Comparison of ENCODE assay signal across 9 cellular contexts in the genomic region with DNA sequence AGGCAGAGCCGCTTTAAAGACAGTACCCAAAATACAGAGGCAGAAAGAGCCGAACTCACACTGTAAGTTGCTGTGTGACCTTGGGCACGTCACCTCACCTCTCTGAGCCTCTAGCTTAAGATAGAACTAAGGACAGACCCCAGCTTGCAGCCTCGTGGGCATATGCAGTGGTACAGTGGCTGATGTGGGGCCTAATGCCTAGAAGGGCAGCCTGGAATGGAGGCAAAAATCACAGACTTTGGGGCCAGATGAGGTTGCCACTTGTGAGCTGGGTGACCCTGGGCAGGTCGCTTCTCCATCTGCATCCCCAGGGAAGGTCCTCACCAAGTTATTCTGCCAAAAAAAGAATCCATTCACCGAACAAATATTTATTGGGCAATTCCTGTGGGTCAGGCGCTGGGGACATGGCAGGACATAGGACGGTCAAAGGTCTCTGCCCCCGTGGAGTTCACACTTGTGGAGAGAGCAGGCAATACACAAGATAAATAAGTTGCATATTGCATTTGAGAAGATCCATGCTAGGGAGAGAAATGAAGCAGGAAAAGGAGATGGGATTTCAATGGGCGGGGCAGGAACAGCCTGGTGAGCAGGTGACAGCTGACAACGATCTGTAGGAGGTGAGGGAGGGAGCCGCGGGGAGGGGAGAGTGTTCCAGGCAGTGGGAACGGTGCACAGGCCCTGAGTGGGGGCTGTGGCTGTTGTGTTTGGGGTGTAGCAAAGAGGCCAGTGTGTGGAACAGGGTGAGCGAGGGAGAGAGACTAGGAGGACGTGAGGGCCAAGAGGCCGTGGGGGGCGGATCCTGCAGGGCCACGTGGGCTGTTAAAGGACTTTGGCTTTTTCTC.
DNase-seq lines count a peak whose midpoint lies in the region; ATAC-seq, FAIRE-seq and TF ChIP-seq lines count a peak whose summit lies in the region.
"Had no signal": no experiment of that assay in that cellular context is flagged by ENCODE, and none has a peak within 500 bp of the region (broad histone marks: within the 10 kb centered on the region; RNA-seq: fewer than 3 reads in every experiment).

No MANE protein-coding gene starts in this region.

- no peak overlapping the region for H3K27ac Mint-ChIP-seq in GM23338

- no peaks in the 10 kb centered on the region for H3K27me3 ChIP-seq in GM23338 (ENCODE audit: insufficient read depth)
- H3K27me3 ChIP-seq in A673 (replicated peaks; ENCODE audit: insufficient read depth, low read depth, low read length, poor library complexity): no peaks in the 10 kb centered on the region

- peaks cover 11% of the 10 kb centered on the region; the same call in 1 of the 2 replicates for H3K4me1 ChIP-seq in GM23338 (ENCODE audit: insufficient read depth)
- H3K4me1 ChIP-seq in A673 (ENCODE audit: insufficient read depth, low read length, poor library complexity, severe bottlenecking): peaks cover 16% of the 10 kb centered on the region

- peak overlapping the region; percentile 72 for H2AFZ ChIP-seq in GM23338

- no peak for TF ChIP-seq CTCF in GM23338 (conservative IDR thresholded peaks at IDR 0.05; ENCODE audit: low read depth in 2 of 2)
- TF ChIP-seq CTCF in fibroblast of villous mesenchyme (IDR thresholded peaks at IDR 0.05; ENCODE audit: insufficient read depth, low read depth, low read length): no peak
- TF ChIP-seq CTCF in A673 (conservative IDR thresholded peaks at IDR 0.05; ENCODE audit: low read depth, low read length): no peak

- BruUV-seq in A673 (replicated peaks; lab: Mats Ljungman, UMichigan): no TSS peak

- intact Hi-C loops in sciatic nerve (cut with DNase I) (loop anchor here (5.0 kb wide), 1 partner anchor 114 kb away; the partner anchor contains the start of gene CEBPB), A673 (cut with micrococcal nuclease; ENCODE audit: unreplicated experiment) (no loop called here)

- H3K9me3 ChIP-seq in A673 (ENCODE audit: low read depth, low read length, poor library complexity, severe bottlenecking): no peaks in the 10 kb centered on the region

- ATAC-seq in GM23338 (no peak), sciatic nerve (peak; percentile 5), GM19023 (IDR thresholded peaks at IDR 0.05; ENCODE audit: unreplicated experiment) (no peak)

- H3K4me3 ChIP-seq in GM23338: no peak overlapping the region
- H3K4me3 ChIP-seq in fibroblast of villous mesenchyme (ENCODE audit: low read depth, low read length): no peak overlapping the region
- H3K4me3 ChIP-seq in A673 (ENCODE audit: low read depth, low read length, poor library complexity, severe bottlenecking): no peak overlapping the region

- peaks cover 8% of the 10 kb centered on the region for H3K27me3 Mint-ChIP-seq in GM23338 (ENCODE audit: insufficient read depth, low read depth, poor library complexity)
- H3K27me3 Mint-ChIP-seq: central memory CD8-positive, alpha-beta T cell had no signal

- no peak overlapping the region for H3K4me3 Mint-ChIP-seq in GM23338
- H3K4me3 Mint-ChIP-seq: central memory CD8-positive, alpha-beta T cell had no signal

- no peak for FAIRE-seq in RCC 7860 (lab: Jason Lieb, UNC)

- no peaks in the 10 kb centered on the region for H3K9me3 Mint-ChIP-seq in GM23338
- H3K9me3 Mint-ChIP-seq: central memory CD8-positive, alpha-beta T cell had no signal

- no peak for DNase-seq in GM23338 (ENCODE audit: low spot score)
- peak; percentile 13 for DNase-seq in RCC 7860 (ENCODE audit: low spot score)
- peak; percentile 85 for DNase-seq in fibroblast of villous mesenchyme (ENCODE audit: low read depth)
- no peak for DNase-seq in sciatic nerve (ENCODE audit: low spot score)
- no peak for DNase-seq in A673 (ENCODE audit: low spot score)
- no peak for DNase-seq in activated CD8-positive, alpha-beta memory T cell treated with anti-CD3 and anti-CD28 coated beads, Interleukin-2, amount 50 U/mL, for 48 hours
- no peak for DNase-seq in activated CD4-positive, alpha-beta T cell treated with anti-CD3 and anti-CD28 coated beads for 1 hour

- H3K9me2 ChIP-seq in GM23338 (ENCODE audit: insufficient read depth): no peaks in the 10 kb centered on the region

- no peaks in the 10 kb centered on the region for H3K36me3 Mint-ChIP-seq in GM23338 (ENCODE audit: low read depth)

- no peaks in the 10 kb centered on the region for H3K36me3 ChIP-seq in GM23338 (ENCODE audit: insufficient read depth)
- H3K36me3 ChIP-seq in A673 (ENCODE audit: insufficient read depth, low read length, poor library complexity, severe bottlenecking): no peaks in the 10 kb centered on the region

- H3K79me2 ChIP-seq in GM23338 (replicated peaks; ENCODE audit: insufficient read depth): no peaks in the 10 kb centered on the region

- no peaks in the 10 kb centered on the region for H3F3A ChIP-seq in GM23338 (replicated peaks; ENCODE audit: low read depth)

- peak overlapping the region; percentile 38; the same call in 1 of the 2 replicates for H3K4me2 ChIP-seq in GM23338

- CTCF ChIA-PET in A673 (lab: Charles Lee): no interaction called here

- H3K27ac ChIP-seq in GM23338 (ENCODE audit: low read depth): no peak overlapping the region
- H3K27ac ChIP-seq in A673 (ENCODE audit: low read depth, low read length, poor library complexity, severe bottlenecking): no peak overlapping the region

- no peaks in the 10 kb centered on the region for H4K20me1 ChIP-seq in GM23338 (replicated peaks; ENCODE audit: insufficient read depth)

- POLR2A ChIA-PET in A673 (lab: Charles Lee; ENCODE audit: low non-redundant PET): no interaction called here

- peaks cover 27% of the 10 kb centered on the region for H3K4me1 Mint-ChIP-seq in GM23338
- H3K4me1 Mint-ChIP-seq: central memory CD8-positive, alpha-beta T cell had no signal

TF ChIP-seq in GM23338, 12 proteins besides CTCF, POLR2A, EP300 and RAD21 (continues in another document):
- TF ChIP-seq EZH2phosphoT487 (IDR thresholded peaks at IDR 0.05; ENCODE audit: unreplicated experiment): no peak
- TF ChIP-seq, protein P1, sequence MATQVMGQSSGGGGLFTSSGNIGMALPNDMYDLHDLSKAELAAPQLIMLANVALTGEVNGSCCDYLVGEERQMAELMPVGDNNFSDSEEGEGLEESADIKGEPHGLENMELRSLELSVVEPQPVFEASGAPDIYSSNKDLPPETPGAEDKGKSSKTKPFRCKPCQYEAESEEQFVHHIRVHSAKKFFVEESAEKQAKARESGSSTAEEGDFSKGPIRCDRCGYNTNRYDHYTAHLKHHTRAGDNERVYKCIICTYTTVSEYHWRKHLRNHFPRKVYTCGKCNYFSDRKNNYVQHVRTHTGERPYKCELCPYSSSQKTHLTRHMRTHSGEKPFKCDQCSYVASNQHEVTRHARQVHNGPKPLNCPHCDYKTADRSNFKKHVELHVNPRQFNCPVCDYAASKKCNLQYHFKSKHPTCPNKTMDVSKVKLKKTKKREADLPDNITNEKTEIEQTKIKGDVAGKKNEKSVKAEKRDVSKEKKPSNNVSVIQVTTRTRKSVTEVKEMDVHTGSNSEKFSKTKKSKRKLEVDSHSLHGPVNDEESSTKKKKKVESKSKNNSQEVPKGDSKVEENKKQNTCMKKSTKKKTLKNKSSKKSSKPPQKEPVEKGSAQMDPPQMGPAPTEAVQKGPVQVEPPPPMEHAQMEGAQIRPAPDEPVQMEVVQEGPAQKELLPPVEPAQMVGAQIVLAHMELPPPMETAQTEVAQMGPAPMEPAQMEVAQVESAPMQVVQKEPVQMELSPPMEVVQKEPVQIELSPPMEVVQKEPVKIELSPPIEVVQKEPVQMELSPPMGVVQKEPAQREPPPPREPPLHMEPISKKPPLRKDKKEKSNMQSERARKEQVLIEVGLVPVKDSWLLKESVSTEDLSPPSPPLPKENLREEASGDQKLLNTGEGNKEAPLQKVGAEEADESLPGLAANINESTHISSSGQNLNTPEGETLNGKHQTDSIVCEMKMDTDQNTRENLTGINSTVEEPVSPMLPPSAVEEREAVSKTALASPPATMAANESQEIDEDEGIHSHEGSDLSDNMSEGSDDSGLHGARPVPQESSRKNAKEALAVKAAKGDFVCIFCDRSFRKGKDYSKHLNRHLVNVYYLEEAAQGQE (IDR thresholded peaks at IDR 0.05; ENCODE audit: unreplicated experiment): no peak
- TF ChIP-seq ZNF331 (CRISPR knock-in tag; IDR thresholded peaks at IDR 0.05; ENCODE audit: low read depth): no peak
- TF ChIP-seq JUNB (IDR thresholded peaks at IDR 0.05; ENCODE audit: unreplicated experiment): no peak
- no peak for TF ChIP-seq POLR2AphosphoS5 (IDR thresholded peaks at IDR 0.05; ENCODE audit: low read depth)

Comparison
In these comparisons a context has a peak if more than half of its experiments do, and no peak if none do; other contexts are left out.
1. DNase-seq: peak in RCC 7860 (single experiment) and fibroblast of villous mesenchyme (single experiment); none in GM23338 (single experiment), sciatic nerve (single experiment), A673 (single experiment), activated CD8-positive, alpha-beta memory T cell treated with anti-CD3 and anti-CD28 coated beads, Interleukin-2, amount 50 U/mL, for 48 hours (single experiment) and activated CD4-positive, alpha-beta T cell treated with anti-CD3 and anti-CD28 coated beads for 1 hour (single experiment).